In genomic region chr9:137242329-137243204, GRCh38 we compare ENCODE assay signal across 1 cellular context.
A peak's percentile ranks its signal among the peaks of the same experiment; 100 is the strongest.
TF ChIP-seq lines count a peak whose summit lies in the region.

No MANE protein-coding gene starts in this region.

TF ChIP-seq in K562, 482 proteins besides CTCF, POLR2A, EP300 and RAD21:
- TF ChIP-seq YY1 (IDR thresholded peaks at IDR 0.05; ENCODE audit: borderline replicate concordance in 1 of 3, control insufficient read depth in 1 of 3, extremely low read depth in 1 of 3, insufficient read depth in 3 of 3, insufficient read length in 1 of 3, insufficient replicate concordance in 2 of 3, low read depth in 1 of 3, low read length in 2 of 3) = peak in 1 of 3 experiments; percentile 40
- TF ChIP-seq GABPB1 (CRISPR knock-in tag; IDR thresholded peaks at IDR 0.05) = no peak; the same call in 1 of the 2 replicates
- TF ChIP-seq LARP7 (IDR thresholded peaks at IDR 0.05) = no peak
- TF ChIP-seq KAT7 (CRISPR knock-in tag; IDR thresholded peaks at IDR 0.05; ENCODE audit: borderline replicate concordance) = peak; percentile 29; the same call in 1 of the 2 replicates
- peak; percentile 92 for TF ChIP-seq ZBTB33 (CRISPR knock-in tag; IDR thresholded peaks at IDR 0.05)
- peak; percentile 37 for TF ChIP-seq PRPF4 (IDR thresholded peaks at IDR 0.05; ENCODE audit: insufficient read depth, low read depth, low read length, poor library complexity, severe bottlenecking)
- TF ChIP-seq ZNF184 (CRISPR knock-in tag; IDR thresholded peaks at IDR 0.05) = no peak
- TF ChIP-seq NCOA4 (IDR thresholded peaks at IDR 0.05; ENCODE audit: partially characterized antibody) = no peak
- peak; percentile 4 for TF ChIP-seq SIRT6 (IDR thresholded peaks at IDR 0.05; ENCODE audit: low read depth, low read length)
- peak; percentile 61; the same call in 1 of the 2 replicates for TF ChIP-seq ZNF707 (CRISPR knock-in tag; conservative IDR thresholded peaks at IDR 0.05)
- peak; percentile 20 for TF ChIP-seq SAP30 (IDR thresholded peaks at IDR 0.05; ENCODE audit: borderline replicate concordance, insufficient read depth, low read depth, low read length, poor library complexity, severe bottlenecking)
- TF ChIP-seq CHD1 (IDR thresholded peaks at IDR 0.05; ENCODE audit: low read length) = peak; percentile 61
- no peak for TF ChIP-seq ELF1 (tag; IDR thresholded peaks at IDR 0.05)
- 0 out of 2 replicates have a peak, but pooled peaks have one; percentile 40 for TF ChIP-seq HNRNPUL1 (IDR thresholded peaks at IDR 0.05; ENCODE audit: low read length)
- TF ChIP-seq BRF2 (IDR thresholded peaks at IDR 0.05; ENCODE audit: borderline replicate concordance, insufficient read depth, insufficient read length) = no peak
- TF ChIP-seq HDAC1 (IDR thresholded peaks at IDR 0.05) = no peak
- no peak for TF ChIP-seq ZNF239 (CRISPR knock-in tag; IDR thresholded peaks at IDR 0.05)
- no peak for TF ChIP-seq ZNF551 (CRISPR knock-in tag; IDR thresholded peaks at IDR 0.05)
- TF ChIP-seq RREB1 (CRISPR knock-in tag; IDR thresholded peaks at IDR 0.05) = no peak
- TF ChIP-seq CBX3 (IDR thresholded peaks at IDR 0.05; ENCODE audit: borderline replicate concordance in 1 of 2, low read length in 2 of 2) = no peak
- TF ChIP-seq RBFOX2 (IDR thresholded peaks at IDR 0.05; ENCODE audit: low read depth, low read length) = peak; percentile 84
- peak; percentile 47; the same call in 1 of the 2 replicates for TF ChIP-seq POLR2AphosphoS5 (IDR thresholded peaks at IDR 0.05; ENCODE audit: control insufficient read depth, insufficient read depth, low read depth, low read length)
- 0 out of 2 replicates have a peak, but pooled peaks have one; percentile 11 for TF ChIP-seq TFAP4 (CRISPR knock-in tag; IDR thresholded peaks at IDR 0.05; ENCODE audit: borderline replicate concordance)
- peak; percentile 35; the same call in 1 of the 2 replicates for TF ChIP-seq SP1 (CRISPR knock-in tag; IDR thresholded peaks at IDR 0.05)
- no peak for TF ChIP-seq GMEB1 (CRISPR knock-in tag; IDR thresholded peaks at IDR 0.05)
- TF ChIP-seq POLR2G (IDR thresholded peaks at IDR 0.05; ENCODE audit: low read depth, low read length) = peak; percentile 87
- no peak for TF ChIP-seq MXI1 (IDR thresholded peaks at IDR 0.05; ENCODE audit: low read depth, low read length)
- TF ChIP-seq PCBP1 (IDR thresholded peaks at IDR 0.05; ENCODE audit: low read depth, low read length, poor library complexity, severe bottlenecking) = no peak
- TF ChIP-seq FIP1L1 (IDR thresholded peaks at IDR 0.05; ENCODE audit: low read depth, low read length, poor library complexity, severe bottlenecking) = peak; percentile 89
- no peak for TF ChIP-seq U2AF2 (optimal IDR thresholded peaks at IDR 0.05; ENCODE audit: low read depth, low read length)
- no peak for TF ChIP-seq ZBTB34 (CRISPR knock-in tag; IDR thresholded peaks at IDR 0.05)
- TF ChIP-seq KLF13 (tag; IDR thresholded peaks at IDR 0.05; ENCODE audit: borderline replicate concordance, low read depth) = no peak
- TF ChIP-seq RBM22 (IDR thresholded peaks at IDR 0.05; ENCODE audit: low read depth, low read length, poor library complexity, severe bottlenecking) = peak; percentile 94
- no peak for TF ChIP-seq PHF20 (IDR thresholded peaks at IDR 0.05; ENCODE audit: partially characterized antibody)
- no peak for TF ChIP-seq CBX5 (IDR thresholded peaks at IDR 0.05; ENCODE audit: borderline replicate concordance, low read depth)
- no peak for TF ChIP-seq MBD1 (CRISPR knock-in tag; IDR thresholded peaks at IDR 0.05)
- TF ChIP-seq FOXK1 (CRISPR knock-in tag; IDR thresholded peaks at IDR 0.05; ENCODE audit: borderline replicate concordance) = 0 out of 2 replicates have a peak, but pooled peaks have one; percentile 4
